In genomic region chr13:25281937-25282332, GRCh38 we compare ENCODE assay signal across 8 cellular contexts. TPM values are rescaled to one million over a fixed set of nuclear protein-coding genes. Genes with fewer than 3 reads are reported as not detected.
DNase-seq lines count a peak whose midpoint lies in the region; ATAC-seq lines count a peak whose summit lies in the region.

No MANE protein-coding gene starts in this region.

- DNase-seq in activated T-cell treated with anti-CD3 and anti-CD28 coated beads, Interleukin-2, amount 50 U/mL, for 4 hours, result no peak
- DNase-seq in activated T-cell treated with anti-CD3 and anti-CD28 coated beads, Interleukin-2, amount 50 U/mL, for 1 hour, result no peak
- no peak for DNase-seq in T-cell
- DNase-seq in UCSD-AML1 (lab: John Stamatoyannopoulos, UW; ENCODE audit: unreplicated experiment), result no peak
- DNase-seq in hypothalamus (lab: John Stamatoyannopoulos, UW), result no peak
- DNase-seq in NCI-H748 treated with DMSO at 0.1 percent for 48 hours (lab: John Stamatoyannopoulos, UW), result no peak

- H3K9me3 Mint-ChIP-seq in activated T-cell treated with anti-CD3 and anti-CD28 coated beads, Interleukin-2, amount 50 U/mL, for 4 hours, result no peaks in the 10 kb centered on the region
- H3K9me3 Mint-ChIP-seq in T-cell, result no peaks in the 10 kb centered on the region
- no peaks in the 10 kb centered on the region for H3K9me3 Mint-ChIP-seq in stimulated activated memory B cell treated with anti-CD40 and anti-IgM and Interleukin-4, amounts not matched to agents 10 μg/mL and 1 μg/mL and 100 μg/mL, for 72 hours

- ATAC-seq in activated T-cell treated with anti-CD3 and anti-CD28 coated beads, Interleukin-2, amount 50 U/mL, for 4 hours, result peak; percentile 37 to 60
- ATAC-seq in HG02623 (IDR thresholded peaks at IDR 0.05; ENCODE audit: unreplicated experiment) (peak; percentile 19), T-cell (replicated peaks in 1 of 4) (no peak)
- ATAC-seq in stimulated activated memory B cell treated with anti-CD40 and anti-IgM and Interleukin-4, amounts not matched to agents 10 μg/mL and 1 μg/mL and 100 μg/mL, for 72 hours, result peak; percentile 24

- CTCF ChIA-PET in T-cell (lab: Charles Lee), result no interaction called here

- H3K27ac Mint-ChIP-seq in T-cell, result peak overlapping the region; percentile 25 to 53
- H3K27ac Mint-ChIP-seq in stimulated activated memory B cell treated with anti-CD40 and anti-IgM and Interleukin-4, amounts not matched to agents 10 μg/mL and 1 μg/mL and 100 μg/mL, for 72 hours, result peak overlapping the region; percentile 42

- POLR2A ChIA-PET in T-cell (lab: Charles Lee), result no interaction called here

- peaks cover 81% of the 10 kb centered on the region for H3K4me1 Mint-ChIP-seq in activated T-cell treated with anti-CD3 and anti-CD28 coated beads, Interleukin-2, amount 50 U/mL, for 4 hours (ENCODE audit: low read depth)
- peaks cover 84 to 88% (median 86%) of the 10 kb centered on the region in 3 donors for H3K4me1 Mint-ChIP-seq in T-cell
- peaks cover 73% of the 10 kb centered on the region for H3K4me1 Mint-ChIP-seq in stimulated activated memory B cell treated with anti-CD40 and anti-IgM and Interleukin-4, amounts not matched to agents 10 μg/mL and 1 μg/mL and 100 μg/mL, for 72 hours

- H3K4me3 Mint-ChIP-seq in activated T-cell treated with anti-CD3 and anti-CD28 coated beads, Interleukin-2, amount 50 U/mL, for 4 hours, result no peak overlapping the region
- H3K4me3 Mint-ChIP-seq in T-cell, result no peak overlapping the region
- peak overlapping the region; percentile 7 for H3K4me3 Mint-ChIP-seq in stimulated activated memory B cell treated with anti-CD40 and anti-IgM and Interleukin-4, amounts not matched to agents 10 μg/mL and 1 μg/mL and 100 μg/mL, for 72 hours

- peaks cover 18% of the 10 kb centered on the region for H3K36me3 Mint-ChIP-seq in activated T-cell treated with anti-CD3 and anti-CD28 coated beads, Interleukin-2, amount 50 U/mL, for 4 hours (ENCODE audit: insufficient read depth)
- H3K36me3 Mint-ChIP-seq in T-cell, result peaks cover 15% of the 10 kb centered on the region
- peaks cover 11% of the 10 kb centered on the region for H3K36me3 Mint-ChIP-seq in stimulated activated memory B cell treated with anti-CD40 and anti-IgM and Interleukin-4, amounts not matched to agents 10 μg/mL and 1 μg/mL and 100 μg/mL, for 72 hours

- H3K27me3 Mint-ChIP-seq in activated T-cell treated with anti-CD3 and anti-CD28 coated beads, Interleukin-2, amount 50 U/mL, for 4 hours (ENCODE audit: low read depth), result no peaks in the 10 kb centered on the region
- no peaks in the 10 kb centered on the region for H3K27me3 Mint-ChIP-seq in T-cell
- H3K27me3 Mint-ChIP-seq in stimulated activated memory B cell treated with anti-CD40 and anti-IgM and Interleukin-4, amounts not matched to agents 10 μg/mL and 1 μg/mL and 100 μg/mL, for 72 hours, result no peaks in the 10 kb centered on the region

RNA-seq across cellular contexts. Expression of gene MTMR6, which starts 5.4 kb away (rescaled TPM):
- 10 to 100 TPM; 15.5 to 17.7 (median 16.2) TPM for total RNA-seq in activated T-cell treated with anti-CD3 and anti-CD28 coated beads, Interleukin-2, amount 50 U/mL, for 4 hours
- 10 to 100 TPM; 15.6 to 19.2 (median 16.3) TPM for total RNA-seq in T-cell

RNA-seq across cellular contexts. Expression of gene NUP58, which starts 19.5 kb away (rescaled TPM):
- 100 to 1,000 TPM; 139 to 149 (median 144) TPM for total RNA-seq in activated T-cell treated with anti-CD3 and anti-CD28 coated beads, Interleukin-2, amount 50 U/mL, for 4 hours
- total RNA-seq in T-cell, result 10 to 100 TPM; 33.2 to 59.1 (median 37.3) TPM

Comparison
In these comparisons a context has a peak if more than half of its experiments do, and no peak if none do; other contexts are left out.
1. ATAC-seq: peak in activated T-cell treated with anti-CD3 and anti-CD28 coated beads, Interleukin-2, amount 50 U/mL, for 4 hours (2 of 2), HG02623 (single experiment) and stimulated activated memory B cell treated with anti-CD40 and anti-IgM and Interleukin-4, amounts not matched to agents 10 μg/mL and 1 μg/mL and 100 μg/mL, for 72 hours (single experiment); none in T-cell (0 of 4).